ENCODE assay signal across 24 cellular contexts in genomic region chr6:83114164-83114563, GRCh38. TPM values are rescaled to one million over a fixed set of nuclear protein-coding genes. Genes with fewer than 3 reads are reported as not detected.
DNase-seq lines count a peak whose midpoint lies in the region; ATAC-seq, FAIRE-seq and TF ChIP-seq lines count a peak whose summit lies in the region.
"Had no signal": no experiment of that assay in that cellular context is flagged by ENCODE, and none has a peak within 500 bp of the region (broad histone marks: within the 10 kb centered on the region; RNA-seq: fewer than 3 reads in every experiment).

No MANE protein-coding gene starts in this region.

- in situ Hi-C loops in HepG2 (cut with HindIII; ENCODE audit: extremely low pct_ligation_motif_present, low pct_unique_long_range_greater_than_20kb) = no loop called here

- H3K4me3 ChIP-seq in liver (ENCODE audit: low read depth in 1 of 3, low read length in 3 of 3) (no peak overlapping the region), HepG2 (replicated peaks in 1 of 3; ENCODE audit: insufficient read depth in 1 of 3, low read depth in 2 of 3, low read length in 3 of 3) (no peak overlapping the region), astrocyte (ENCODE audit: insufficient read depth, low read depth, low read length) (no peak overlapping the region), WERI-Rb-1 (ENCODE audit: low read depth, low read length) (no peak overlapping the region)
- H3K4me3 ChIP-seq: ascending aorta, coronary artery, gastroesophageal sphincter had no signal

- ATAC-seq in HepG2 (no peak), foreskin keratinocyte (peak; percentile 60)
- no peak for ATAC-seq in activated T-helper 17 cell treated with anti-CD3 and anti-CD28 coated beads, Interleukin-2, amount 50 U/mL, for 72 hours (replicated peaks)
- ATAC-seq: gastroesophageal sphincter had no signal

- POLR2A ChIA-PET in HepG2 (lab: Yijun Ruan, JAX) = no interaction called here

- DNase-seq in HepG2 (ENCODE audit: low spot score) = no peak
- DNase-seq in astrocyte (ENCODE audit: low read depth) = peak; percentile 10
- peak in 1 of 2 donors; percentile 9 for DNase-seq in foreskin keratinocyte
- DNase-seq in NCI-H1092 (lab: John Stamatoyannopoulos, UW) = no peak
- no peak for DNase-seq in WERI-Rb-1
- no peak for DNase-seq in activated effector memory CD4-positive, alpha-beta T cell treated with anti-CD3 and anti-CD28 coated beads, Interleukin-2, amount 50 U/mL, for 16 hours
- DNase-seq: activated naive CD4-positive, alpha-beta T cell treated with anti-CD3 and anti-CD28 coated beads for 36 hours; NCI-H1105 treated with DMSO at 0.1 percent for 48 hours; NCI-H2107; NCI-H524 treated with DMSO at 0.1 percent for 48 hours; SIG-M5 had no signal

- BruUV-seq in HepG2 (replicated peaks; lab: Mats Ljungman, UMichigan) = no TSS peak

- H3K9me3 ChIP-seq in liver (ENCODE audit: control insufficient read depth in 4 of 4, low read length in 3 of 4) (no peaks in the 10 kb centered on the region), HepG2 (ENCODE audit: low read length) (no peaks in the 10 kb centered on the region), astrocyte (ENCODE audit: insufficient read depth, low read depth, low read length) (no peaks in the 10 kb centered on the region), WERI-Rb-1 (ENCODE audit: severe bottlenecking) (no peaks in the 10 kb centered on the region)
- H3K9me3 ChIP-seq: ascending aorta, gastroesophageal sphincter had no signal

- TF ChIP-seq CTCF in liver (IDR thresholded peaks at IDR 0.05; ENCODE audit: low read depth, low read length, missing input control) (no peak), HepG2 (CRISPR knock-in tag; IDR thresholded peaks at IDR 0.05) (no peak), astrocyte (IDR thresholded peaks at IDR 0.05; ENCODE audit: insufficient read depth, low read depth, low read length) (no peak), foreskin keratinocyte (conservative IDR thresholded peaks at IDR 0.05) (peak; percentile 10), WERI-Rb-1 (IDR thresholded peaks at IDR 0.05; ENCODE audit: low read depth, low read length) (no peak)

- no peaks in the 10 kb centered on the region for H3K27me3 Mint-ChIP-seq in astrocyte (ENCODE audit: low read depth, unreplicated experiment)
- no peaks in the 10 kb centered on the region for H3K27me3 Mint-ChIP-seq in activated T-helper 17 cell treated with anti-CD3 and anti-CD28 coated beads, Interleukin-2, amount 50 U/mL, for 72 hours
- H3K27me3 Mint-ChIP-seq: IgD-negative memory B cell had no signal

- TF ChIP-seq EP300 in HepG2 (IDR thresholded peaks at IDR 0.05; ENCODE audit: low read depth in 2 of 2, low read length in 2 of 2) (no peak), HepG2 (CRISPR knock-in tag; IDR thresholded peaks at IDR 0.05; ENCODE audit: borderline replicate concordance) (no peak)

- no peak overlapping the region for H3K27ac Mint-ChIP-seq in astrocyte (ENCODE audit: unreplicated experiment)
- no peak overlapping the region for H3K27ac Mint-ChIP-seq in activated T-helper 17 cell treated with anti-CD3 and anti-CD28 coated beads, Interleukin-2, amount 50 U/mL, for 72 hours
- H3K27ac Mint-ChIP-seq: activated naive CD4-positive, alpha-beta T cell treated with anti-CD3 and anti-CD28 coated beads for 36 hours; CD14-positive monocyte; T-helper 1 cell treated with Interleukin-12 subunit alpha and Interleukin-12 subunit beta and Interleukin-4 antibody, amounts not matched to agents 30 μg/mL and 1 μg/mL, for 36 hours had no signal

- H4K20me1 ChIP-seq in HepG2 (ENCODE audit: insufficient read depth, low read length) = no peaks in the 10 kb centered on the region
- no peaks in the 10 kb centered on the region for H4K20me1 ChIP-seq in astrocyte (ENCODE audit: insufficient read depth, low read length)

- FAIRE-seq in HepG2 (lab: Jason Lieb, UNC) = no peak
- FAIRE-seq in astrocyte (lab: Jason Lieb, UNC) = no peak
- FAIRE-seq: endometrium, GM12892 had no signal

- TF ChIP-seq POLR2A in HepG2 (IDR thresholded peaks at IDR 0.05; ENCODE audit: insufficient read depth in 1 of 2, low read depth in 2 of 2, low read length in 2 of 2) = no peak

- 74% methylated on average over 1 of the region's 1 CpG for WGBS in liver
- WGBS in HepG2 (ENCODE audit: low lambda C conversion rate) = 96% methylated on average over 1 of the region's 1 CpG

- H3K27me3 ChIP-seq in liver (ENCODE audit: control insufficient read depth in 4 of 4, insufficient read depth in 4 of 4, low read length in 3 of 4) (no peaks in the 10 kb centered on the region), HepG2 (ENCODE audit: control insufficient read depth in 1 of 2, insufficient read depth in 2 of 2, low read length in 2 of 2) (no peaks in the 10 kb centered on the region), astrocyte (ENCODE audit: insufficient read depth, low read length) (no peaks in the 10 kb centered on the region), foreskin keratinocyte (no peaks in the 10 kb centered on the region), WERI-Rb-1 (ENCODE audit: insufficient read depth, low read depth, severe bottlenecking) (no peaks in the 10 kb centered on the region)
- H3K27me3 ChIP-seq: ascending aorta, gastroesophageal sphincter had no signal

- TF ChIP-seq RAD21 in liver (IDR thresholded peaks at IDR 0.05) (no peak), HepG2 (CRISPR knock-in tag; IDR thresholded peaks at IDR 0.05) (no peak)

- H3K27ac ChIP-seq in liver (ENCODE audit: low read depth in 1 of 2, low read length in 2 of 2) (no peak overlapping the region), HepG2 (ENCODE audit: extremely low read length, insufficient read depth, low read length) (no peak overlapping the region), astrocyte (ENCODE audit: low read depth, low read length) (no peak overlapping the region), foreskin keratinocyte (no peak overlapping the region), WERI-Rb-1 (no peak overlapping the region)
- H3K27ac ChIP-seq: gastroesophageal sphincter, HL-60, VCaP had no signal

- peaks cover 5% of the 10 kb centered on the region for H3K4me1 Mint-ChIP-seq in astrocyte (ENCODE audit: low read depth, unreplicated experiment)
- H3K4me1 Mint-ChIP-seq in activated T-helper 17 cell treated with anti-CD3 and anti-CD28 coated beads, Interleukin-2, amount 50 U/mL, for 72 hours = no peaks in the 10 kb centered on the region

- H3K9ac ChIP-seq in liver (ENCODE audit: low read depth in 1 of 2, low read length in 2 of 2) (no peak overlapping the region), HepG2 (ENCODE audit: insufficient read depth, low read depth, low read length) (no peak overlapping the region), astrocyte (ENCODE audit: low read length) (no peak overlapping the region)

- CTCF ChIA-PET in HepG2 (lab: Yijun Ruan, JAX; ENCODE audit: low intra/inter-chr PET ratio, low total read pairs) = no interaction called here

- H3K36me3 Mint-ChIP-seq in astrocyte (ENCODE audit: low read depth, unreplicated experiment) = peaks cover 2% of the 10 kb centered on the region
- peaks cover 30% of the 10 kb centered on the region for H3K36me3 Mint-ChIP-seq in activated T-helper 17 cell treated with anti-CD3 and anti-CD28 coated beads, Interleukin-2, amount 50 U/mL, for 72 hours (ENCODE audit: low read depth)

- H3K36me3 ChIP-seq in liver (ENCODE audit: control insufficient read depth in 4 of 4, insufficient read depth in 3 of 4, low read depth in 1 of 4, low read length in 3 of 4) (peaks cover 0 to 13% (median 11%) of the 10 kb centered on the region in 4 donors), HepG2 (replicated peaks in 1 of 2; ENCODE audit: control insufficient read depth in 1 of 2, insufficient read depth in 2 of 2, low read length in 2 of 2) (0 out of 5 replicates have a peak, but pooled peaks cover under 1 to 3% of the 10 kb centered on the region in 2 experiments), astrocyte (ENCODE audit: insufficient read depth, low read length) (peaks cover 3% of the 10 kb centered on the region), WERI-Rb-1 (peaks cover 14% of the 10 kb centered on the region)

- H2AFZ ChIP-seq in HepG2 (ENCODE audit: low read length) = no peak overlapping the region
- H2AFZ ChIP-seq in astrocyte (ENCODE audit: low read depth, low read length) = no peak overlapping the region

- H3K4me3 Mint-ChIP-seq in astrocyte (ENCODE audit: unreplicated experiment) = no peak overlapping the region
- H3K4me3 Mint-ChIP-seq in activated T-helper 17 cell treated with anti-CD3 and anti-CD28 coated beads, Interleukin-2, amount 50 U/mL, for 72 hours = no peak overlapping the region
- H3K4me3 Mint-ChIP-seq: activated naive CD4-positive, alpha-beta T cell treated with anti-CD3 and anti-CD28 coated beads for 36 hours; CD14-positive monocyte; IgD-negative memory B cell; neural crest cell; T-helper 1 cell treated with Interleukin-12 subunit alpha and Interleukin-12 subunit beta and Interleukin-4 antibody, amounts not matched to agents 30 μg/mL and 1 μg/mL, for 36 hours had no signal

- H3K4me1 ChIP-seq in liver (ENCODE audit: control insufficient read depth in 4 of 4, insufficient read depth in 4 of 4, low read length in 3 of 4) (no peaks in the 10 kb centered on the region), HepG2 (ENCODE audit: insufficient read depth, low read length) (no peaks in the 10 kb centered on the region), astrocyte (ENCODE audit: insufficient read depth, low read length) (no peaks in the 10 kb centered on the region), foreskin keratinocyte (peaks cover 8% of the 10 kb centered on the region)
- H3K4me1 ChIP-seq: gastroesophageal sphincter had no signal

- H3K79me2 ChIP-seq in HepG2 (ENCODE audit: insufficient read depth, low read length) = no peaks in the 10 kb centered on the region
- no peaks in the 10 kb centered on the region for H3K79me2 ChIP-seq in astrocyte (ENCODE audit: insufficient read depth, low read length)

- H3K4me2 ChIP-seq in HepG2 (ENCODE audit: low read depth, low read length) (no peak overlapping the region), astrocyte (ENCODE audit: low read length) (no peak overlapping the region)

- no peaks in the 10 kb centered on the region for H3K9me3 Mint-ChIP-seq in astrocyte (ENCODE audit: unreplicated experiment)
- no peaks in the 10 kb centered on the region for H3K9me3 Mint-ChIP-seq in activated T-helper 17 cell treated with anti-CD3 and anti-CD28 coated beads, Interleukin-2, amount 50 U/mL, for 72 hours
- H3K9me3 Mint-ChIP-seq: activated naive CD4-positive, alpha-beta T cell treated with anti-CD3 and anti-CD28 coated beads for 36 hours; CD14-positive monocyte; IgD-negative memory B cell; neural crest cell; T-helper 1 cell treated with Interleukin-12 subunit alpha and Interleukin-12 subunit beta and Interleukin-4 antibody, amounts not matched to agents 30 μg/mL and 1 μg/mL, for 36 hours had no signal

- intact Hi-C loops in HepG2 (cut with micrococcal nuclease; ENCODE audit: unreplicated experiment) = no loop called here

RNA-seq across cellular contexts. Expression of gene DOP1A, which starts 46.7 kb away (rescaled TPM):
- total RNA-seq in liver (10 to 100 TPM; 15.1 to 32.0 TPM), HepG2 (2016; rRNA removed; fragmentation: Illumina TruSeq; extraction: Trizol) (16.7 and 18.9 TPM in 2 replicates), astrocyte (13.0 and 14.2 TPM in 2 replicates), foreskin keratinocyte (13.0 and 14.0 TPM in 2 replicates)
- polyA plus RNA-seq in liver (1 to 10 TPM; 3.5 to 4.1 TPM), HepG2 (2011; rRNA removed) (4.2 and 5.2 TPM in 2 replicates), foreskin keratinocyte (1.7 and 2.4 TPM in 2 replicates)
- total RNA-seq in HepG2 (2016; cell fraction: cytosol; rRNA removed; fragmentation: Illumina TruSeq; extraction: Trizol; ENCODE audit: low read depth) = 1.5 and 2.3 TPM in 2 replicates
- total RNA-seq in HepG2 (2016; cell fraction: insoluble cytoplasmic fraction; rRNA removed; fragmentation: Illumina TruSeq; extraction: Trizol) = 14.9 and 22.1 TPM in 2 replicates
- 3.9 and 4.7 TPM in 2 replicates for total RNA-seq in HepG2 (2016; cell fraction: membrane; rRNA removed; fragmentation: Illumina TruSeq; extraction: Trizol)
- total RNA-seq in HepG2 (2016; cell fraction: nucleus; rRNA removed; fragmentation: Illumina TruSeq; extraction: Trizol) = 30.0 and 33.1 TPM in 2 replicates
- polyA plus RNA-seq in HepG2 (2011; cell fraction: cytosol; rRNA removed) = 1.4 and 3.4 TPM in 2 replicates
- polyA plus RNA-seq in HepG2 (2011; cell fraction: nucleus; rRNA removed) = 7.5 and 10.8 TPM in 2 replicates
- polyA plus RNA-seq in HepG2 (2012) = 3.9 and 7.2 TPM in 2 replicates
- polyA plus RNA-seq in HepG2 (2016; cell fraction: cytosol; fragmentation: Illumina TruSeq; extraction: Trizol; ENCODE audit: low read depth) = 0.24 and 0.29 TPM in 2 replicates
- 6.5 and 6.8 TPM in 2 replicates for polyA plus RNA-seq in HepG2 (2016; cell fraction: insoluble cytoplasmic fraction; fragmentation: Illumina TruSeq; extraction: Trizol; ENCODE audit: low read depth)
- polyA plus RNA-seq in HepG2 (2016; cell fraction: membrane; fragmentation: Illumina TruSeq; extraction: Trizol; ENCODE audit: low read depth) = 0.56 and 0.57 TPM in 2 replicates
- 13.6 and 20.3 TPM in 2 replicates for polyA plus RNA-seq in HepG2 (2016; cell fraction: nucleus; fragmentation: Illumina TruSeq; extraction: Trizol; ENCODE audit: insufficient read depth, low read depth)
- 10.2 and 12.9 TPM in 2 replicates for polyA minus RNA-seq in HepG2 (2011; rRNA and poly(A)+ RNA removed; ENCODE audit: low replicate concordance)
- 9.6 and 10.1 TPM in 2 replicates for polyA minus RNA-seq in HepG2 (2011; cell fraction: cytosol; rRNA and poly(A)+ RNA removed)
- 33.6 and 43.5 TPM in 2 replicates for polyA minus RNA-seq in HepG2 (2011; cell fraction: nucleus; rRNA and poly(A)+ RNA removed)
- 1 to 10 TPM; 7.6 to 8.9 TPM for total RNA-seq in activated T-helper 17 cell treated with anti-CD3 and anti-CD28 coated beads, Interleukin-2, amount 50 U/mL, for 72 hours

RNA-seq across cellular contexts. Expression of gene UBE3D, which starts 48.5 kb away (rescaled TPM):
- total RNA-seq in liver (1 to 10 TPM; 1.9 to 6.4 TPM), HepG2 (2016; rRNA removed; fragmentation: Illumina TruSeq; extraction: Trizol) (11.4 and 12.3 TPM in 2 replicates), astrocyte (6.8 and 7.4 TPM in 2 replicates), foreskin keratinocyte (5.3 TPM in 2 replicates)
- polyA plus RNA-seq in liver (1 to 10 TPM in 1 of 2 donors, under 1 TPM in 1; 0.78 to 2.0 TPM), HepG2 (2011; rRNA removed) (3.4 and 5.1 TPM in 2 replicates), foreskin keratinocyte (3.4 and 4.2 TPM in 2 replicates)
- total RNA-seq in HepG2 (2016; cell fraction: cytosol; rRNA removed; fragmentation: Illumina TruSeq; extraction: Trizol; ENCODE audit: low read depth) = 14.8 and 15.3 TPM in 2 replicates
- total RNA-seq in HepG2 (2016; cell fraction: insoluble cytoplasmic fraction; rRNA removed; fragmentation: Illumina TruSeq; extraction: Trizol) = 10.2 and 14.5 TPM in 2 replicates
- total RNA-seq in HepG2 (2016; cell fraction: membrane; rRNA removed; fragmentation: Illumina TruSeq; extraction: Trizol) = 11.2 and 12.0 TPM in 2 replicates
- 19.3 and 19.9 TPM in 2 replicates for total RNA-seq in HepG2 (2016; cell fraction: nucleus; rRNA removed; fragmentation: Illumina TruSeq; extraction: Trizol)
- polyA plus RNA-seq in HepG2 (2011; cell fraction: cytosol; rRNA removed) = 2.8 and 3.6 TPM in 2 replicates
- 2.6 and 2.7 TPM in 2 replicates for polyA plus RNA-seq in HepG2 (2011; cell fraction: nucleus; rRNA removed)
- 4.1 and 4.3 TPM in 2 replicates for polyA plus RNA-seq in HepG2 (2012)
- 3.1 and 3.8 TPM in 2 replicates for polyA plus RNA-seq in HepG2 (2016; cell fraction: cytosol; fragmentation: Illumina TruSeq; extraction: Trizol; ENCODE audit: low read depth)
- polyA plus RNA-seq in HepG2 (2016; cell fraction: insoluble cytoplasmic fraction; fragmentation: Illumina TruSeq; extraction: Trizol; ENCODE audit: low read depth) = 9.8 and 11.2 TPM in 2 replicates
- 5.6 and 6.4 TPM in 2 replicates for polyA plus RNA-seq in HepG2 (2016; cell fraction: membrane; fragmentation: Illumina TruSeq; extraction: Trizol; ENCODE audit: low read depth)
- 6.4 and 7.3 TPM in 2 replicates for polyA plus RNA-seq in HepG2 (2016; cell fraction: nucleus; fragmentation: Illumina TruSeq; extraction: Trizol; ENCODE audit: insufficient read depth, low read depth)
- polyA minus RNA-seq in HepG2 (2011; rRNA and poly(A)+ RNA removed; ENCODE audit: low replicate concordance) = 4.1 and 4.5 TPM in 2 replicates
- 3.8 and 4.3 TPM in 2 replicates for polyA minus RNA-seq in HepG2 (2011; cell fraction: cytosol; rRNA and poly(A)+ RNA removed)
- polyA minus RNA-seq in HepG2 (2011; cell fraction: nucleus; rRNA and poly(A)+ RNA removed) = 23.1 and 23.9 TPM in 2 replicates
- 10 to 100 TPM in 1 of 2 donors, 1 to 10 TPM in 1; 6.2 to 11.0 TPM for total RNA-seq in activated T-helper 17 cell treated with anti-CD3 and anti-CD28 coated beads, Interleukin-2, amount 50 U/mL, for 72 hours
